Comparison of ENCODE assay signal across 8 cellular contexts in the genomic region with DNA sequence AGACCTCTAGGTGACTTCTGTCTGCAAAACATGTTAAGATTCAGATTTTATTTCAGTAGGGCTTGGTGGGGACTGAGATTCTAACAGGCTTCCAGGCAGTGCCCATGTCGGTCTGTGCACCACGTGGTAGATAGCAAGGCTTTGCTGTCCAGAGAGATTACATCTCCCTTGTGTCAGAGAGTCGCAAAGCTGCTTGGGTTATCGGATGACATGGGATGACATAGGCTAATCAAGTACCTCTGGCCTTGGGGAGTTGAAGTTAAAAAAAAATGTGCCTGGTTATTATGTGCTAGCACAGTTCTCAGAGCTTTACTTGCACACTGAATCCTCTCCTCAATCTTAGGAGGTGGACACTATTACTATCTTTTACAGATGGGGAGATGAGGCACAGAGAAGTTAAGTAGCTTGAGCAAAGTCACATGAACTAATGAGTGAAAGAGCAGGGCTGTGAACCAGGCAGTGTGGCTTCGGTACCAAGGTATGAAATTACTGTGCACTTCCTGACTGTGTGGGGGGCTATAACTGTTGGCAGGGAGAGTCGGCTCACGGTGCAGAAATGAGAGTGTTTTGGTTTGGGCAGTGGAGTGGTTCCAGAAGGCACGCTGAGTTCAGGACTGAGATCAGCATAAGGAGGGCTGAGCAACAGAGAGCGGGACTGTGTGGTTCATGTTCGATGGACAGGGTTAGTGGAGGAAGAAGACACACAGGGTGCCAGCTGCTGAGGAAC. TPM values are rescaled to one million over a fixed set of nuclear protein-coding genes. Genes with fewer than 3 reads are reported as not detected.
DNase-seq lines count a peak whose midpoint lies in the region; ATAC-seq and TF ChIP-seq lines count a peak whose summit lies in the region.

No MANE protein-coding gene starts in this region.

- no peak overlapping the region for H3K4me2 ChIP-seq in mesendoderm (ENCODE audit: low read length)

- H3K4me3 ChIP-seq in mesendoderm (ENCODE audit: low read length), result no peak overlapping the region

- no peaks in the 10 kb centered on the region for H3K9me3 Mint-ChIP-seq in effector memory CD8-positive, alpha-beta T cell

- H3K36me3 Mint-ChIP-seq in effector memory CD8-positive, alpha-beta T cell (ENCODE audit: insufficient read depth), result no peaks in the 10 kb centered on the region

- peaks cover 24 to 27% of the 10 kb centered on the region in 2 donors for H3K4me1 Mint-ChIP-seq in effector memory CD8-positive, alpha-beta T cell (ENCODE audit: low read depth in 2 of 2)

- no peak overlapping the region for H3K56ac ChIP-seq in mesendoderm (ENCODE audit: low read length)

- H2BK5ac ChIP-seq in mesendoderm (ENCODE audit: low read length), result no peak overlapping the region

- H3K79me2 ChIP-seq in mesendoderm (ENCODE audit: control insufficient read depth, insufficient read depth, low read length), result no peaks in the 10 kb centered on the region

- H3K4me1 ChIP-seq in mesendoderm (ENCODE audit: control insufficient read depth, low read depth, low read length), result no peaks in the 10 kb centered on the region

- DNase-seq in effector memory CD8-positive, alpha-beta T cell, result peak in 1 of 3 experiments; percentile 8
- DNase-seq in T-helper 9 cell, result no peak
- no peak for DNase-seq in mesendoderm
- no peak for DNase-seq in iPS-NIHi7 (ENCODE audit: extremely low spot score)
- DNase-seq in medulla oblongata (ENCODE audit: extremely low spot score), result no peak

- H3K27ac Mint-ChIP-seq in effector memory CD8-positive, alpha-beta T cell, result peak overlapping the region; percentile 0 to 49

- TF ChIP-seq POLR2A in GM18505 (IDR thresholded peaks at IDR 0.05; ENCODE audit: borderline replicate concordance, extremely low read depth, insufficient read depth, insufficient read length), result peak; percentile 31

- no peak overlapping the region for H3K23ac ChIP-seq in mesendoderm (ENCODE audit: low read length)

- no peak overlapping the region for H3K9ac ChIP-seq in mesendoderm (ENCODE audit: low read length)

- no peak overlapping the region for H4K5ac ChIP-seq in mesendoderm (ENCODE audit: low read length)

- ATAC-seq in GM18505 (IDR thresholded peaks at IDR 0.05; ENCODE audit: unreplicated experiment), result peak; percentile 79
- peak; percentile 88 for ATAC-seq in GM21423 (IDR thresholded peaks at IDR 0.05; ENCODE audit: unreplicated experiment)
- peak; percentile 64 for ATAC-seq in HG03575 (IDR thresholded peaks at IDR 0.05; ENCODE audit: extremely low read depth, insufficient number of reproducible peaks, low FRiP score, unreplicated experiment)
- ATAC-seq in effector memory CD8-positive, alpha-beta T cell (replicated peaks), result peak; percentile 69

- H3K79me1 ChIP-seq in mesendoderm (ENCODE audit: low read length), result peaks cover 6% of the 10 kb centered on the region

- no peak overlapping the region for H2AK5ac ChIP-seq in mesendoderm (ENCODE audit: low read length)

- no peak overlapping the region for H3K18ac ChIP-seq in mesendoderm (ENCODE audit: low read length)

- no peak overlapping the region for H3K27ac ChIP-seq in mesendoderm (ENCODE audit: low read depth, low read length)

- no peaks in the 10 kb centered on the region for H3K27me3 ChIP-seq in mesendoderm (ENCODE audit: insufficient read depth, low read length, poor library complexity)

- WGBS in mesendoderm (ENCODE audit: extremely low coverage, insufficient coverage, low lambda C conversion rate), result no CpG with 5 or more reads among the region's 10 CpGs

- no peak overlapping the region for H2BK15ac ChIP-seq in mesendoderm (replicated peaks; ENCODE audit: low read depth)

- no peaks in the 10 kb centered on the region for H3K27me3 Mint-ChIP-seq in effector memory CD8-positive, alpha-beta T cell

- H2BK120ac ChIP-seq in mesendoderm (ENCODE audit: low read depth, low read length), result no peak overlapping the region

- no peak overlapping the region for H3K4ac ChIP-seq in mesendoderm (ENCODE audit: low read depth, low read length)

- H3K4me3 Mint-ChIP-seq in effector memory CD8-positive, alpha-beta T cell, result peak overlapping the region; percentile 63 to 70

- H4K8ac ChIP-seq in mesendoderm (ENCODE audit: low read depth, low read length), result no peak overlapping the region

- no peaks in the 10 kb centered on the region for H3K36me3 ChIP-seq in mesendoderm (ENCODE audit: control insufficient read depth, insufficient read depth, low read length)

RNA-seq across cellular contexts. Expression of a gene that starts 41.1 kb away (rescaled TPM):
- 11.7 TPM for polyA plus RNA-seq in mesendoderm (2013, experiment 1 of 2)
- 11.5 TPM for polyA plus RNA-seq in mesendoderm (2013, experiment 2 of 2)

RNA-seq across cellular contexts. Expression of a gene that starts 41.6 kb away (rescaled TPM):
- polyA plus RNA-seq in mesendoderm (2013, experiment 1 of 2), result 40.5 TPM
- 43.8 TPM for polyA plus RNA-seq in mesendoderm (2013, experiment 2 of 2)
